1 cellular context compared by ENCODE assay signal in genomic region chr9:99244300-99245260, GRCh38.
TF ChIP-seq lines count a peak whose summit lies in the region.

No MANE protein-coding gene starts in this region.

TF ChIP-seq in GM12878, 131 proteins besides CTCF, POLR2A, EP300 and RAD21 (continued from another document):
- TF ChIP-seq ZNF592 (IDR thresholded peaks at IDR 0.05): peak; percentile 81; the same call in 1 of the 2 replicates
- TF ChIP-seq KLF5 (IDR thresholded peaks at IDR 0.05; ENCODE audit: partially characterized antibody): no peak
- TF ChIP-seq EGR1 (IDR thresholded peaks at IDR 0.05; ENCODE audit: borderline replicate concordance in 1 of 2, low read depth in 2 of 2, low read length in 2 of 2): no peak
- peak; percentile 95; the same call in 1 of the 2 replicates for TF ChIP-seq GATAD2B (conservative IDR thresholded peaks at IDR 0.05; ENCODE audit: low read depth)
- TF ChIP-seq ZNF274 (IDR thresholded peaks at IDR 0.05; ENCODE audit: insufficient read depth, insufficient read length): no peak
- no peak for TF ChIP-seq RCOR1 (conservative IDR thresholded peaks at IDR 0.05; ENCODE audit: low read depth, low read length)
TF ChIP-seq in GM12878: peak in this region for 51.
